In the genomic region with DNA sequence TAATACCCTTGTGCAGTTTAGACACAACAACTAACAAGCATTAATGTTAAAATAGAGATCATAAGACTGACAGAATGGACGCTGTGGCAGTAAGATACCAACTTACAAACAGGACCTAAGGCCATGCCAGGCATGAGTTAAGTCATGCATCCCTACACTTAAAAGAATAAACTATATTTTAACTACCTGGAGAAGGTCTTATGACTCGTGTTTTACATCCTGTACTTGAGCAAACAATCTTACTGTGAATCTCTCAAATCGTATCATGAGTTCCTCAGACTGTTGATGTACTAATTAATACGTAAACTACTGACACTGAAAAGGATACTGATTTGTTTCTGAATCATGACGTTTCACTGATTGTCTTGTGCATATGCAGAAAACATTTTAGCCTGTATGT, we compare ENCODE assay signal across 17 cellular contexts. TPM values are rescaled to one million over a fixed set of nuclear protein-coding genes. Genes with fewer than 3 reads are reported as not detected.
DNase-seq lines count a peak whose midpoint lies in the region; ATAC-seq and TF ChIP-seq lines count a peak whose summit lies in the region.
"Had no signal": no experiment of that assay in that cellular context is flagged by ENCODE, and none has a peak within 500 bp of the region (broad histone marks: within the 10 kb centered on the region; RNA-seq: fewer than 3 reads in every experiment).

No MANE protein-coding gene starts in this region.

- POLR2A ChIA-PET in CD4-positive, alpha-beta T cell (lab: Charles Lee), result interaction anchor here (1.8 kb wide), 1 partner anchor 30 kb away, joined by 7 read pairs; no protein-coding TSS in a partner anchor
- POLR2A ChIA-PET in naive thymus-derived CD4-positive, alpha-beta T cell (lab: Charles Lee), result interaction anchor here (1.2 kb wide), 1 partner anchor 16 kb away, joined by 3 read pairs; no protein-coding TSS in a partner anchor

- H3K4me3 ChIP-seq in prostate gland, result no peak overlapping the region
- H3K4me3 ChIP-seq in naive thymus-derived CD4-positive, alpha-beta T cell (ENCODE audit: low read length), result no peak overlapping the region

- H3K9me3 Mint-ChIP-seq in CD4-positive, alpha-beta T cell, result no peaks in the 10 kb centered on the region
- no peaks in the 10 kb centered on the region for H3K9me3 Mint-ChIP-seq in naive thymus-derived CD4-positive, alpha-beta T cell
- H3K9me3 Mint-ChIP-seq in CD14-positive monocyte, result no peaks in the 10 kb centered on the region
- H3K9me3 Mint-ChIP-seq: CD8-positive, alpha-beta T cell; GM23338 had no signal

- H3K27me3 ChIP-seq in CD4-positive, alpha-beta T cell (ENCODE audit: control insufficient read depth, insufficient read depth, low read length), result no peaks in the 10 kb centered on the region
- H3K27me3 ChIP-seq in prostate gland (replicated peaks; ENCODE audit: insufficient read depth), result no peaks in the 10 kb centered on the region
- H3K27me3 ChIP-seq in naive thymus-derived CD4-positive, alpha-beta T cell (ENCODE audit: control insufficient read depth in 2 of 2, insufficient read depth in 2 of 2, low read length in 2 of 2), result no peaks in the 10 kb centered on the region

- ATAC-seq in CD4-positive, alpha-beta T cell (ENCODE audit: poor library complexity), result no peak
- ATAC-seq in naive thymus-derived CD4-positive, alpha-beta T cell, result no peak
- ATAC-seq: CD8-positive, alpha-beta T cell; GM23338 had no signal

- no peak for DNase-seq in CD4-positive, alpha-beta T cell
- no peak for DNase-seq in prostate gland (ENCODE audit: low spot score)
- no peak for DNase-seq in naive thymus-derived CD4-positive, alpha-beta T cell
- no peak for DNase-seq in activated naive CD4-positive, alpha-beta T cell treated with Interleukin-2 at 50 U/mL for 16 hours
- no peak for DNase-seq in NCI-H1694 (lab: John Stamatoyannopoulos, UW)
- DNase-seq in CD14-positive monocyte (ENCODE audit: low spot score), result no peak
- DNase-seq: ACHN; Calu3; CD8-positive, alpha-beta T cell; DMS79 treated with DMSO at 0.1 percent for 48 hours; GF-D8; HCEC 1CT had no signal

- peaks cover 3% of the 10 kb centered on the region for H3K4me1 ChIP-seq in prostate gland (replicated peaks)
- peaks cover 11 to 15% of the 10 kb centered on the region in 2 donors for H3K4me1 ChIP-seq in naive thymus-derived CD4-positive, alpha-beta T cell (ENCODE audit: control insufficient read depth in 2 of 2, insufficient read depth in 2 of 2, low read length in 2 of 2)

- H3K36me3 Mint-ChIP-seq in CD4-positive, alpha-beta T cell (ENCODE audit: low read depth), result no peaks in the 10 kb centered on the region
- no peaks in the 10 kb centered on the region for H3K36me3 Mint-ChIP-seq in naive thymus-derived CD4-positive, alpha-beta T cell
- no peaks in the 10 kb centered on the region for H3K36me3 Mint-ChIP-seq in CD14-positive monocyte
- H3K36me3 Mint-ChIP-seq: CD8-positive, alpha-beta T cell had no signal

- intact Hi-C loops in CD4-positive, alpha-beta T cell (cut with DNase I, micrococcal nuclease), result loop anchor here (5.0 kb wide), 2 partner anchors 71 to 394 kb away; a partner anchor contains a TSS
- intact Hi-C loops in prostate gland (cut with DNase I) (no loop called here), CD14-positive monocyte (cut with micrococcal nuclease) (loop anchor here in 1 of 2 donors (5.0 kb wide), 1 partner anchor 34 kb away; no protein-coding TSS in a partner anchor)
- intact Hi-C loops in naive thymus-derived CD4-positive, alpha-beta T cell (cut with micrococcal nuclease), result loop anchor here (5.0 kb wide), 4 partner anchors 81 to 1164 kb away; a partner anchor contains a TSS

- no peak overlapping the region for H3K27ac Mint-ChIP-seq in CD4-positive, alpha-beta T cell
- H3K27ac Mint-ChIP-seq in naive thymus-derived CD4-positive, alpha-beta T cell, result peak overlapping the region in 1 of 9 donors; percentile 66
- no peak overlapping the region for H3K27ac Mint-ChIP-seq in CD14-positive monocyte
- H3K27ac Mint-ChIP-seq: CD8-positive, alpha-beta T cell; GM23338 had no signal

- WGBS in prostate gland, result 55% methylated on average over 5 of the region's 5 CpGs

- no peak for TF ChIP-seq CTCF in CD4-positive, alpha-beta T cell (IDR thresholded peaks at IDR 0.05)
- TF ChIP-seq CTCF in VCaP (conservative IDR thresholded peaks at IDR 0.05), result no peak
- no peak for TF ChIP-seq CTCF in prostate gland (IDR thresholded peaks at IDR 0.05)
- no peak for TF ChIP-seq CTCF in CD14-positive monocyte (IDR thresholded peaks at IDR 0.05)

- H3K36me3 ChIP-seq in prostate gland, result no peaks in the 10 kb centered on the region
- no peaks in the 10 kb centered on the region for H3K36me3 ChIP-seq in naive thymus-derived CD4-positive, alpha-beta T cell (ENCODE audit: control insufficient read depth in 2 of 3, insufficient read depth in 3 of 3, low read length in 3 of 3)

- H3K4me3 Mint-ChIP-seq in CD4-positive, alpha-beta T cell, result peak overlapping the region; percentile 25
- no peak overlapping the region for H3K4me3 Mint-ChIP-seq in naive thymus-derived CD4-positive, alpha-beta T cell
- H3K4me3 Mint-ChIP-seq in CD14-positive monocyte, result no peak overlapping the region
- H3K4me3 Mint-ChIP-seq: CD8-positive, alpha-beta T cell had no signal

- TF ChIP-seq POLR2A in prostate gland (IDR thresholded peaks at IDR 0.05), result no peak

- no peaks in the 10 kb centered on the region for H3K27me3 Mint-ChIP-seq in CD4-positive, alpha-beta T cell
- peaks cover 0 to 29% (median 0%) of the 10 kb centered on the region in 5 donors for H3K27me3 Mint-ChIP-seq in naive thymus-derived CD4-positive, alpha-beta T cell
- H3K27me3 Mint-ChIP-seq in CD14-positive monocyte (ENCODE audit: low read depth in 3 of 3), result peaks cover 2 to 5% (median 5%) of the 10 kb centered on the region in 3 donors

- H3K9me3 ChIP-seq in CD4-positive, alpha-beta T cell (ENCODE audit: control insufficient read depth, low read length), result no peaks in the 10 kb centered on the region
- H3K9me3 ChIP-seq in prostate gland, result no peaks in the 10 kb centered on the region
- no peaks in the 10 kb centered on the region for H3K9me3 ChIP-seq in naive thymus-derived CD4-positive, alpha-beta T cell (ENCODE audit: control insufficient read depth in 2 of 3, low read length in 3 of 3)

- CTCF ChIA-PET in CD4-positive, alpha-beta T cell (lab: Charles Lee), result no interaction called here
- CTCF ChIA-PET in naive thymus-derived CD4-positive, alpha-beta T cell (lab: Charles Lee), result interaction anchor here (0.5 kb wide), 1 partner anchor 116 kb away, joined by 3 read pairs; no protein-coding TSS in a partner anchor

- peaks cover 18% of the 10 kb centered on the region for H3K4me1 Mint-ChIP-seq in CD4-positive, alpha-beta T cell (ENCODE audit: low read depth)
- H3K4me1 Mint-ChIP-seq in naive thymus-derived CD4-positive, alpha-beta T cell, result peaks cover 11 to 19% (median 15%) of the 10 kb centered on the region in 7 donors
- H3K4me1 Mint-ChIP-seq in CD14-positive monocyte, result peaks cover 14% of the 10 kb centered on the region

- no peak overlapping the region for H3K27ac ChIP-seq in CD4-positive, alpha-beta T cell (ENCODE audit: low read depth, low read length)
- H3K27ac ChIP-seq in VCaP (peak overlapping the region; percentile 96), prostate gland (peak overlapping the region; percentile 97 to 98)
- no peak overlapping the region for H3K27ac ChIP-seq in naive thymus-derived CD4-positive, alpha-beta T cell (ENCODE audit: low read depth, low read length)
- H3K27ac ChIP-seq: C4-2B, HL-60 had no signal

RNA-seq across cellular contexts. Expression of a gene that starts 2.0 kb away (rescaled TPM):
- under 1 TPM; 0.34 to 0.38 TPM for total RNA-seq in CD4-positive, alpha-beta T cell
- total RNA-seq in prostate gland, result 1 to 10 TPM; 1.6 to 2.6 TPM
- total RNA-seq in naive thymus-derived CD4-positive, alpha-beta T cell, result under 1 TPM in 2 of 5 experiments, not detected in 3; 0.27 to 0.40 TPM
- not detected for polyA plus RNA-seq in naive thymus-derived CD4-positive, alpha-beta T cell
- polyA plus RNA-seq in CD14-positive monocyte, result not detected
- total RNA-seq: GM23338, HT1080 had no signal

RNA-seq across cellular contexts. Expression of a gene that starts 15.6 kb away (rescaled TPM):
- total RNA-seq in CD4-positive, alpha-beta T cell, result 10 to 100 TPM; 16.4 to 16.7 TPM
- 10 to 100 TPM; 44.2 to 49.6 TPM for total RNA-seq in prostate gland
- 10 to 100 TPM; 15.1 to 23.2 (median 18.1) TPM for total RNA-seq in naive thymus-derived CD4-positive, alpha-beta T cell
- polyA plus RNA-seq in naive thymus-derived CD4-positive, alpha-beta T cell, result 1 to 10 TPM; 4.4 to 7.8 TPM
- 1 to 10 TPM; 2.7 to 4.3 TPM for polyA plus RNA-seq in CD14-positive monocyte

Comparison
In these comparisons a context has a peak if more than half of its experiments do, and no peak if none do; other contexts are left out.
1. H3K27ac ChIP-seq: peak in VCaP (single experiment) and prostate gland (2 of 2); none in CD4-positive, alpha-beta T cell (single experiment) and naive thymus-derived CD4-positive, alpha-beta T cell (single experiment).